Comparison of ENCODE assay signal across 28 cellular contexts in genomic region chr3:142706308-142707127, GRCh38.
"Had no signal": no experiment of that assay in that cellular context is flagged by ENCODE, and none has a peak within 500 bp of the region (broad histone marks: within the 10 kb centered on the region; RNA-seq: fewer than 3 reads in every experiment).

No MANE protein-coding gene starts in this region.

- H3K4me3 Mint-ChIP-seq: dendritic cell treated with granulocyte-macrophage colony-stimulating factor and Interleukin-4, amounts not matched to agents 40 ng/mL and 50 ng/mL, for 4 days; endodermal cell; naive thymus-derived CD4-positive, alpha-beta T cell; nephron; neural progenitor cell had no signal

- H3K4me1 ChIP-seq: foreskin keratinocyte, heart left ventricle, neural progenitor cell, parathyroid adenoma, thyroid gland, vagina had no signal

- H3K4me1 Mint-ChIP-seq: endodermal cell, nephron, neural progenitor cell had no signal

- H3K9me3 Mint-ChIP-seq: dendritic cell treated with granulocyte-macrophage colony-stimulating factor and Interleukin-4, amounts not matched to agents 40 ng/mL and 50 ng/mL, for 4 days; endodermal cell; naive thymus-derived CD4-positive, alpha-beta T cell; nephron; neural progenitor cell had no signal

- H2AFZ ChIP-seq: hepatocyte, neural progenitor cell, parathyroid adenoma had no signal

- H3K27me3 Mint-ChIP-seq: dendritic cell treated with granulocyte-macrophage colony-stimulating factor and Interleukin-4, amounts not matched to agents 40 ng/mL and 50 ng/mL, for 4 days; naive thymus-derived CD4-positive, alpha-beta T cell; progenitor cell of endocrine pancreas had no signal

- H3K9ac ChIP-seq: neural progenitor cell, parathyroid adenoma had no signal

- DNase-seq: effector CD8-positive, alpha-beta T cell; endodermal cell; foreskin keratinocyte; heart left ventricle; kidney; mesenchymal stem cell; midbrain; naive thymus-derived CD4-positive, alpha-beta T cell; stimulated activated CD4-positive, alpha-beta T cell treated with anti-CD3 and anti-CD28 coated beads, Interleukin-12 subunit alpha, Interleukin-12 subunit beta, amount 100 ng/mL, for 4 hours; stimulated activated CD4-positive, alpha-beta T cell treated with anti-CD3 and anti-CD28 coated beads, Interleukin-1b, Interleukin-23, amount 100 ng/mL, for 48 hours; stimulated activated CD4-positive, alpha-beta T cell treated with anti-CD3 and anti-CD28 coated beads, Interleukin-4, amount 100 ng/mL, for 1 hour; stimulated activated CD8-positive, alpha-beta memory T cell treated with anti-CD3 and anti-CD28 coated beads, Interleukin-4, amount 100 ng/mL, for 48 hours; stimulated activated naive CD4-positive, alpha-beta T cell treated with Interleukin-2 at 50 U/mL for 16 hours; stomach; thyroid gland had no signal

- H3K27ac Mint-ChIP-seq: dendritic cell treated with granulocyte-macrophage colony-stimulating factor and Interleukin-4, amounts not matched to agents 40 ng/mL and 50 ng/mL, for 4 days; endodermal cell; nephron; neural progenitor cell; progenitor cell of endocrine pancreas had no signal

- H3K4me2 ChIP-seq: hepatocyte, neural progenitor cell, smooth muscle cell had no signal

- FAIRE-seq: kidney had no signal

- H3K4me3 ChIP-seq: gastroesophageal sphincter, heart left ventricle, hepatocyte, neural progenitor cell, smooth muscle cell, stomach, thyroid gland, vagina had no signal

- H3K36me3 ChIP-seq: gastroesophageal sphincter, heart left ventricle, neural progenitor cell, stomach, thyroid gland, vagina had no signal

- H3K9me3 ChIP-seq: gastroesophageal sphincter, heart left ventricle, stomach, thyroid gland, vagina had no signal

- H3K36me3 Mint-ChIP-seq: neural progenitor cell had no signal

- H3K27me3 ChIP-seq: foreskin keratinocyte, gastroesophageal sphincter, heart left ventricle, hepatocyte, neural progenitor cell, stomach, thyroid gland, vagina had no signal

- ATAC-seq: esophagus mucosa; foreskin keratinocyte; gastroesophageal sphincter; heart left ventricle; left lobe of liver; naive thymus-derived CD4-positive, alpha-beta T cell; sciatic nerve had no signal

- H3K27ac ChIP-seq: epithelial cell of prostate, foreskin keratinocyte, gastroesophageal sphincter, heart left ventricle, hepatocyte, neural progenitor cell, parathyroid adenoma, stomach, thyroid gland, vagina had no signal
